ENCODE assay signal across 13 cellular contexts in the genomic region with DNA sequence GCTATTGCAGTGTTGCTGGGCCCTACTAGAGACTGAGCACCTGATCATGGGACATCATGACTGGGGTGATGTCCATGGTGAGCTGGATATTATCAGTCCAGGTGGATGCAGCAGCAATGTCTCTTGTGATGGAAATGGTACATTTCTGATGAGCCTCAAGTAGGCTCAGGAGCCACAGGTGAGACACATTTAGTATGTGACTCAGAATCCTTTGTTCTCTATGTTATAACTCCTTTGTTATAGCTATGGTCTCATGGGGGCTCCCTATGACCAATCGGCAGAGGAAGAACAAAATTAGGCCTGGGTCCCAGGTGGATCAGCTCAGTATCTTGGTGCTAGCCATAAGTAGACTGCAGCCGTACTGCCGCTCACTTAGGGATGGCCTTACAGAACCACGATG.
DNase-seq lines count a peak whose midpoint lies in the region; ATAC-seq, FAIRE-seq and TF ChIP-seq lines count a peak whose summit lies in the region.
"Had no signal": no experiment of that assay in that cellular context is flagged by ENCODE, and none has a peak within 500 bp of the region (broad histone marks: within the 10 kb centered on the region; RNA-seq: fewer than 3 reads in every experiment).

No MANE protein-coding gene starts in this region.

- no peak overlapping the region for H3K4me3 ChIP-seq in bronchial epithelial cell (ENCODE audit: low read depth, low read length)
- no peak overlapping the region for H3K4me3 ChIP-seq in CD4-positive, alpha-beta memory T cell (ENCODE audit: low read length in 2 of 2)
- H3K4me3 ChIP-seq: A549 had no signal

- no peak for ATAC-seq in T-helper 17 cell
- ATAC-seq: A549 had no signal

- no peaks in the 10 kb centered on the region for H3K9me3 ChIP-seq in T-helper 17 cell (ENCODE audit: control insufficient read depth, low read length, poor library complexity, severe bottlenecking)
- peaks cover 0 to 4% of the 10 kb centered on the region in 2 donors for H3K9me3 ChIP-seq in CD4-positive, alpha-beta memory T cell (ENCODE audit: control insufficient read depth in 1 of 2, low read length in 2 of 2)
- H3K9me3 ChIP-seq: A549, Caco-2 had no signal

- DNase-seq in HPDE6-E6E7 (ENCODE audit: extremely low spot score) (peak; percentile 40), M059J (ENCODE audit: low read depth) (peak; percentile 24), bronchial epithelial cell (ENCODE audit: low read depth) (peak; percentile 75), T-helper 17 cell (no peak), AG08396 (ENCODE audit: low spot score) (no peak)
- no peak for DNase-seq in CD4-positive, alpha-beta memory T cell
- DNase-seq: Caco-2; CD8-positive, alpha-beta memory T cell; DMS53; HCEC 1CT had no signal

- intact Hi-C loops in CD4-positive, alpha-beta memory T cell (cut with micrococcal nuclease): no loop called here

- FAIRE-seq in bronchial epithelial cell (lab: Jason Lieb, UNC): no peak
- FAIRE-seq: A549 had no signal

- H3K27me3 Mint-ChIP-seq in T-helper 17 cell: no peaks in the 10 kb centered on the region
- H3K27me3 Mint-ChIP-seq in CD4-positive, alpha-beta memory T cell: no peaks in the 10 kb centered on the region
- H3K27me3 Mint-ChIP-seq: CD8-positive, alpha-beta memory T cell had no signal

- no peaks in the 10 kb centered on the region for H3K36me3 Mint-ChIP-seq in T-helper 17 cell (ENCODE audit: low read depth)
- no peaks in the 10 kb centered on the region for H3K36me3 Mint-ChIP-seq in CD4-positive, alpha-beta memory T cell
- H3K36me3 Mint-ChIP-seq: CD14-positive monocyte; CD8-positive, alpha-beta memory T cell had no signal

- no peak overlapping the region for H3K27ac Mint-ChIP-seq in T-helper 17 cell
- no peak overlapping the region for H3K27ac Mint-ChIP-seq in CD4-positive, alpha-beta memory T cell
- H3K27ac Mint-ChIP-seq: CD8-positive, alpha-beta memory T cell had no signal

- H3K9me3 Mint-ChIP-seq in CD4-positive, alpha-beta memory T cell: peaks cover 0 to 15% (median 5%) of the 10 kb centered on the region in 8 donors

- POLR2A ChIA-PET in CD4-positive, alpha-beta memory T cell (lab: Charles Lee; ENCODE audit: partially characterized antibody): no interaction called here

- H3K27me3 ChIP-seq in bronchial epithelial cell (ENCODE audit: control insufficient read depth, insufficient read depth, low read length): no peaks in the 10 kb centered on the region
- H3K27me3 ChIP-seq in CD4-positive, alpha-beta memory T cell (ENCODE audit: insufficient read depth, low read length): no peaks in the 10 kb centered on the region

- H3K4me1 Mint-ChIP-seq in T-helper 17 cell: no peaks in the 10 kb centered on the region
- H3K4me1 Mint-ChIP-seq in CD4-positive, alpha-beta memory T cell: no peaks in the 10 kb centered on the region
- H3K4me1 Mint-ChIP-seq: CD14-positive monocyte; CD8-positive, alpha-beta memory T cell had no signal

- no peak overlapping the region for H3K4me3 Mint-ChIP-seq in T-helper 17 cell
- no peak overlapping the region for H3K4me3 Mint-ChIP-seq in CD4-positive, alpha-beta memory T cell
- H3K4me3 Mint-ChIP-seq: CD14-positive monocyte; CD8-positive, alpha-beta memory T cell had no signal

- no peak overlapping the region for H3K27ac ChIP-seq in CD4-positive, alpha-beta memory T cell (ENCODE audit: low read depth, low read length)
- H3K27ac ChIP-seq: HL-60 had no signal

- CTCF ChIA-PET in CD4-positive, alpha-beta memory T cell (lab: Charles Lee; ENCODE audit: partially characterized antibody): no interaction called here

- H3K36me3 ChIP-seq in bronchial epithelial cell (ENCODE audit: control insufficient read depth, insufficient read depth, low read length): no peaks in the 10 kb centered on the region
- H3K36me3 ChIP-seq in CD4-positive, alpha-beta memory T cell (ENCODE audit: insufficient read depth, low read length): no peaks in the 10 kb centered on the region

- H3K4me1 ChIP-seq in CD4-positive, alpha-beta memory T cell (ENCODE audit: insufficient read depth, low read length): no peaks in the 10 kb centered on the region

- TF ChIP-seq CTCF in bronchial epithelial cell (IDR thresholded peaks at IDR 0.05; ENCODE audit: insufficient read depth, low read length, severe bottlenecking): no peak

Comparison
In these comparisons a context has a peak if more than half of its experiments do, and no peak if none do; other contexts are left out.
1. DNase-seq: peak in HPDE6-E6E7 (single experiment), M059J (single experiment) and bronchial epithelial cell (single experiment); none in T-helper 17 cell (0 of 3), AG08396 (single experiment) and CD4-positive, alpha-beta memory T cell (0 of 5).